1 cellular context compared by ENCODE assay signal in the genomic region with DNA sequence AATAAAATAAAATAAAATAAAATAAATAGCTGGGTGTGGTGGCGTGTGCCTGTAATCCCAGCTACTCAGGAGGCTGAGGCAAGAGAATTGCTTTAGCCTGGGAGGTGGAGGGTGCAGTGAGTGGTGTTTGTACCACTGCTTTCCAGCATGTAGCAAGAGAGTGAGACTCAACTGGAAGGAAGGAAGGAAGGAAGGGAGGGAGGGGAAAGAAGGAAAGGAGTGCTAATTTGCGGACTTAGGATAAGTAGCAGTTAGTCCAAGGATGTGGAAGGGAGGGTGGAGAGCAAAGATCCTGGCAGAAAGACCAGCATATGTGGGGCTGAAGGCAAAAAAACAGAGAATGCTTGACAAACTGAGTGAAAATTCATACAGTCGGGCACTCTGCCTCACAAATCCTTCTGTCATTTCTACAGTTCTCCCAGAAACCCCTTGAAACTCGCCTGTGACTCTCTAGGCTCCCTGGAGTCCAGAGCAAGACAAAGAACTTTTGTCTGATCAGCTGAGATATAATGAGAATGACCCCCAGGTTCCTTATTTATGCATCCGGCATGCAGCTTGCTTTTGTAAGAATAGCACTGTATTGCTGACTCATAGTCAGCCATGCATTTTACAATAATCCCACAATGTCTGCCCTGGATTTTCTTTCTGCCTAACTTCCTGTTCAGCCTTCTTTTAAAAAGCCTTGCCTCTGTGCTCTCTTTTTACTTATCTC.
TF ChIP-seq lines count a peak whose summit lies in the region.

No MANE protein-coding gene starts in this region.

TF ChIP-seq in GM23338, 12 proteins besides CTCF, POLR2A, EP300 and RAD21:
- no peak for TF ChIP-seq EZH2phosphoT487 (IDR thresholded peaks at IDR 0.05; ENCODE audit: unreplicated experiment)
- no peak for TF ChIP-seq ZNF114 (CRISPR knock-in tag; IDR thresholded peaks at IDR 0.05)
- TF ChIP-seq STAT1 (IDR thresholded peaks at IDR 0.05; ENCODE audit: unreplicated experiment): no peak
- TF ChIP-seq, protein P1, sequence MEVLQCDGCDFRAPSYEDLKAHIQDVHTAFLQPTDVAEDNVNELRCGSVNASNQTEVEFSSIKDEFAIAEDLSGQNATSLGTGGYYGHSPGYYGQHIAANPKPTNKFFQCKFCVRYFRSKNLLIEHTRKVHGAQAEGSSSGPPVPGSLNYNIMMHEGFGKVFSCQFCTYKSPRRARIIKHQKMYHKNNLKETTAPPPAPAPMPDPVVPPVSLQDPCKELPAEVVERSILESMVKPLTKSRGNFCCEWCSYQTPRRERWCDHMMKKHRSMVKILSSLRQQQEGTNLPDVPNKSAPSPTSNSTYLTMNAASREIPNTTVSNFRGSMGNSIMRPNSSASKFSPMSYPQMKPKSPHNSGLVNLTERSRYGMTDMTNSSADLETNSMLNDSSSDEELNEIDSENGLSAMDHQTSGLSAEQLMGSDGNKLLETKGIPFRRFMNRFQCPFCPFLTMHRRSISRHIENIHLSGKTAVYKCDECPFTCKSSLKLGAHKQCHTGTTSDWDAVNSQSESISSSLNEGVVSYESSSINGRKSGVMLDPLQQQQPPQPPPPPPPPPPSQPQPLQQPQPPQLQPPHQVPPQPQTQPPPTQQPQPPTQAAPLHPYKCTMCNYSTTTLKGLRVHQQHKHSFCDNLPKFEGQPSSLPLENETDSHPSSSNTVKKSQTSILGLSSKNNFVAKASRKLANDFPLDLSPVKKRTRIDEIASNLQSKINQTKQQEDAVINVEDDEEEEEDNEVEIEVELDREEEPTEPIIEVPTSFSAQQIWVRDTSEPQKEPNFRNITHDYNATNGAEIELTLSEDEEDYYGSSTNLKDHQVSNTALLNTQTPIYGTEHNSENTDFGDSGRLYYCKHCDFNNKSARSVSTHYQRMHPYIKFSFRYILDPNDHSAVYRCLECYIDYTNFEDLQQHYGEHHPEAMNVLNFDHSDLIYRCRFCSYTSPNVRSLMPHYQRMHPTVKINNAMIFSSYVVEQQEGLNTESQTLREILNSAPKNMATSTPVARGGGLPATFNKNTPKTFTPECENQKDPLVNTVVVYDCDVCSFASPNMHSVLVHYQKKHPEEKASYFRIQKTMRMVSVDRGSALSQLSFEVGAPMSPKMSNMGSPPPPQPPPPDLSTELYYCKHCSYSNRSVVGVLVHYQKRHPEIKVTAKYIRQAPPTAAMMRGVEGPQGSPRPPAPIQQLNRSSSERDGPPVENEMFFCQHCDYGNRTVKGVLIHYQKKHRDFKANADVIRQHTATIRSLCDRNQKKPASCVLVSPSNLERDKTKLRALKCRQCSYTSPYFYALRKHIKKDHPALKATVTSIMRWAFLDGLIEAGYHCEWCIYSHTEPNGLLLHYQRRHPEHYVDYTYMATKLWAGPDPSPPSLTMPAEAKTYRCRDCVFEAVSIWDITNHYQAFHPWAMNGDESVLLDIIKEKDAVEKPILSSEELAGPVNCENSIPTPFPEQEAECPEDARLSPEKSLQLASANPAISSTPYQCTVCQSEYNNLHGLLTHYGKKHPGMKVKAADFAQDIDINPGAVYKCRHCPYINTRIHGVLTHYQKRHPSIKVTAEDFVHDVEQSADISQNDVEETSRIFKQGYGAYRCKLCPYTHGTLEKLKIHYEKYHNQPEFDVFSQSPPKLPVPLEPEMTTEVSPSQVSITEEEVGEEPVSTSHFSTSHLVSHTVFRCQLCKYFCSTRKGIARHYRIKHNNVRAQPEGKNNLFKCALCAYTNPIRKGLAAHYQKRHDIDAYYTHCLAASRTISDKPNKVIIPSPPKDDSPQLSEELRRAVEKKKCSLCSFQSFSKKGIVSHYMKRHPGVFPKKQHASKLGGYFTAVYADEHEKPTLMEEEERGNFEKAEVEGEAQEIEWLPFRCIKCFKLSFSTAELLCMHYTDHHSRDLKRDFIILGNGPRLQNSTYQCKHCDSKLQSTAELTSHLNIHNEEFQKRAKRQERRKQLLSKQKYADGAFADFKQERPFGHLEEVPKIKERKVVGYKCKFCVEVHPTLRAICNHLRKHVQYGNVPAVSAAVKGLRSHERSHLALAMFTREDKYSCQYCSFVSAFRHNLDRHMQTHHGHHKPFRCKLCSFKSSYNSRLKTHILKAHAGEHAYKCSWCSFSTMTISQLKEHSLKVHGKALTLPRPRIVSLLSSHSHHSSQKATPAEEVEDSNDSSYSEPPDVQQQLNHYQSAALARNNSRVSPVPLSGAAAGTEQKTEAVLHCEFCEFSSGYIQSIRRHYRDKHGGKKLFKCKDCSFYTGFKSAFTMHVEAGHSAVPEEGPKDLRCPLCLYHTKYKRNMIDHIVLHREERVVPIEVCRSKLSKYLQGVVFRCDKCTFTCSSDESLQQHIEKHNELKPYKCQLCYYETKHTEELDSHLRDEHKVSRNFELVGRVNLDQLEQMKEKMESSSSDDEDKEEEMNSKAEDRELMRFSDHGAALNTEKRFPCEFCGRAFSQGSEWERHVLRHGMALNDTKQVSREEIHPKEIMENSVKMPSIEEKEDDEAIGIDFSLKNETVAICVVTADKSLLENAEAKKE (CRISPR knock-in tag; IDR thresholded peaks at IDR 0.05): no peak
- TF ChIP-seq POLR2AphosphoS5 (IDR thresholded peaks at IDR 0.05; ENCODE audit: low read depth): no peak
- TF ChIP-seq EZH2 (IDR thresholded peaks at IDR 0.05; ENCODE audit: low read depth, unreplicated experiment): no peak
- no peak for TF ChIP-seq ZNF331 (CRISPR knock-in tag; IDR thresholded peaks at IDR 0.05; ENCODE audit: low read depth)
- no peak for TF ChIP-seq CREB1 (CRISPR knock-in tag; IDR thresholded peaks at IDR 0.05; ENCODE audit: low read depth)
- TF ChIP-seq NANOG (IDR thresholded peaks at IDR 0.05; ENCODE audit: borderline replicate concordance): no peak
- TF ChIP-seq, protein P2, sequence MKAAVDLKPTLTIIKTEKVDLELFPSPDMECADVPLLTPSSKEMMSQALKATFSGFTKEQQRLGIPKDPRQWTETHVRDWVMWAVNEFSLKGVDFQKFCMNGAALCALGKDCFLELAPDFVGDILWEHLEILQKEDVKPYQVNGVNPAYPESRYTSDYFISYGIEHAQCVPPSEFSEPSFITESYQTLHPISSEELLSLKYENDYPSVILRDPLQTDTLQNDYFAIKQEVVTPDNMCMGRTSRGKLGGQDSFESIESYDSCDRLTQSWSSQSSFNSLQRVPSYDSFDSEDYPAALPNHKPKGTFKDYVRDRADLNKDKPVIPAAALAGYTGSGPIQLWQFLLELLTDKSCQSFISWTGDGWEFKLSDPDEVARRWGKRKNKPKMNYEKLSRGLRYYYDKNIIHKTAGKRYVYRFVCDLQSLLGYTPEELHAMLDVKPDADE (IDR thresholded peaks at IDR 0.05): no peak
- TF ChIP-seq, protein P3, sequence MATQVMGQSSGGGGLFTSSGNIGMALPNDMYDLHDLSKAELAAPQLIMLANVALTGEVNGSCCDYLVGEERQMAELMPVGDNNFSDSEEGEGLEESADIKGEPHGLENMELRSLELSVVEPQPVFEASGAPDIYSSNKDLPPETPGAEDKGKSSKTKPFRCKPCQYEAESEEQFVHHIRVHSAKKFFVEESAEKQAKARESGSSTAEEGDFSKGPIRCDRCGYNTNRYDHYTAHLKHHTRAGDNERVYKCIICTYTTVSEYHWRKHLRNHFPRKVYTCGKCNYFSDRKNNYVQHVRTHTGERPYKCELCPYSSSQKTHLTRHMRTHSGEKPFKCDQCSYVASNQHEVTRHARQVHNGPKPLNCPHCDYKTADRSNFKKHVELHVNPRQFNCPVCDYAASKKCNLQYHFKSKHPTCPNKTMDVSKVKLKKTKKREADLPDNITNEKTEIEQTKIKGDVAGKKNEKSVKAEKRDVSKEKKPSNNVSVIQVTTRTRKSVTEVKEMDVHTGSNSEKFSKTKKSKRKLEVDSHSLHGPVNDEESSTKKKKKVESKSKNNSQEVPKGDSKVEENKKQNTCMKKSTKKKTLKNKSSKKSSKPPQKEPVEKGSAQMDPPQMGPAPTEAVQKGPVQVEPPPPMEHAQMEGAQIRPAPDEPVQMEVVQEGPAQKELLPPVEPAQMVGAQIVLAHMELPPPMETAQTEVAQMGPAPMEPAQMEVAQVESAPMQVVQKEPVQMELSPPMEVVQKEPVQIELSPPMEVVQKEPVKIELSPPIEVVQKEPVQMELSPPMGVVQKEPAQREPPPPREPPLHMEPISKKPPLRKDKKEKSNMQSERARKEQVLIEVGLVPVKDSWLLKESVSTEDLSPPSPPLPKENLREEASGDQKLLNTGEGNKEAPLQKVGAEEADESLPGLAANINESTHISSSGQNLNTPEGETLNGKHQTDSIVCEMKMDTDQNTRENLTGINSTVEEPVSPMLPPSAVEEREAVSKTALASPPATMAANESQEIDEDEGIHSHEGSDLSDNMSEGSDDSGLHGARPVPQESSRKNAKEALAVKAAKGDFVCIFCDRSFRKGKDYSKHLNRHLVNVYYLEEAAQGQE (IDR thresholded peaks at IDR 0.05; ENCODE audit: unreplicated experiment): no peak
- no peak for TF ChIP-seq JUNB (IDR thresholded peaks at IDR 0.05; ENCODE audit: unreplicated experiment)
